19 cellular contexts compared by ENCODE assay signal in the genomic region with DNA sequence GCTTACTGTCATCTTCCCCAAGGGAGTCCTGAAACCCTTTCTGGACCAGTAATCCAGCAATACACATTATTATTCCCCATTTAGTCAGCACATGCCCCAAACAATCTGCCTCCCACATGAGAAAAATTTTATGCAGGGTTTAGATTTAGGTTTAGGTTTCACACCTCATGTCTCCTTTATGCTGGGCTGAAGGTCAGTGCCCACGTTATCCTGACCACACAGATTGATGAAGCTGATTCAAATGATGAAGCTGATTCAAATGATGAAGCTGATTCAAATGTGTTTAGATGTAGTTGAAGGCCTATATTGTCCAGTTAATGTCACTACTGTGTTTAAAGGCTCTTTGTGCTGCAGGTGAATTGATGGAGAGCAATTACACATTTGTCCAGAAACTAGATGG. TPM values are rescaled to one million over a fixed set of nuclear protein-coding genes. Genes with fewer than 3 reads are reported as not detected.
"Had no signal": no experiment of that assay in that cellular context is flagged by ENCODE, and none has a peak within 500 bp of the region (broad histone marks: within the 10 kb centered on the region; RNA-seq: fewer than 3 reads in every experiment).

No MANE protein-coding gene starts in this region.

- H3K9me3 ChIP-seq: adrenal gland, heart left ventricle, SK-N-SH, tibial nerve, vagina had no signal

- ATAC-seq: heart left ventricle; left lobe of liver; naive thymus-derived CD4-positive, alpha-beta T cell had no signal

- DNase-seq: adrenal gland; caudate nucleus; effector CD4-positive, alpha-beta T cell; heart left ventricle; mammary epithelial cell; naive thymus-derived CD4-positive, alpha-beta T cell; posterior cingulate gyrus; SK-N-SH; stimulated activated CD4-positive, alpha-beta T cell treated with anti-CD3 and anti-CD28 coated beads, Interleukin-15, amount 100 ng/mL, for 24 hours; stimulated activated CD4-positive, alpha-beta T cell treated with anti-CD3 and anti-CD28 coated beads, Interleukin-4, amount 100 ng/mL, for 24 hours had no signal

- FAIRE-seq: frontal cortex, islet of Langerhans had no signal

- H3K27me3 ChIP-seq: adrenal gland, heart left ventricle, tibial nerve, vagina had no signal

- H3K27me3 Mint-ChIP-seq: naive thymus-derived CD4-positive, alpha-beta T cell had no signal

- H3K36me3 ChIP-seq: adrenal gland, heart left ventricle, tibial nerve, vagina had no signal

- H3K4me3 ChIP-seq: adrenal gland, coronary artery, heart left ventricle, tibial nerve, vagina had no signal

RNA-seq across cellular contexts. Expression of gene ZBED2, which starts 18.1 kb away (rescaled TPM):
- total RNA-seq: frontal cortex, mononuclear cell, skeletal muscle tissue, subcutaneous adipose tissue, tibial nerve had no signal
